13 cellular contexts compared by ENCODE assay signal in genomic region chr3:133964547-133964946, GRCh38.
DNase-seq lines count a peak whose midpoint lies in the region; ATAC-seq and TF ChIP-seq lines count a peak whose summit lies in the region.
"Had no signal": no experiment of that assay in that cellular context is flagged by ENCODE, and none has a peak within 500 bp of the region (broad histone marks: within the 10 kb centered on the region; RNA-seq: fewer than 3 reads in every experiment).

No MANE protein-coding gene starts in this region.

- H3K27me3 ChIP-seq in OCI-LY3 (ENCODE audit: low read depth, low read length) = no peaks in the 10 kb centered on the region

- H3K27ac ChIP-seq in OCI-LY3 (ENCODE audit: low read length) = no peak overlapping the region

- TF ChIP-seq CTCF in GM12873 (IDR thresholded peaks at IDR 0.05; ENCODE audit: insufficient read depth, low read depth, low read length, missing control alignments) = peak; percentile 26
- TF ChIP-seq CTCF in OCI-LY3 (IDR thresholded peaks at IDR 0.05; ENCODE audit: low read depth, low read length) = 0 out of 2 replicates have a peak, but pooled peaks have one; percentile 10
- peak; percentile 26 for TF ChIP-seq CTCF in fibroblast of pulmonary artery (IDR thresholded peaks at IDR 0.05; ENCODE audit: low read length, missing control alignments)

- H2AFZ ChIP-seq in OCI-LY3 (ENCODE audit: low read depth, low read length) = no peak overlapping the region

- H3K36me3 ChIP-seq in OCI-LY3 (replicated peaks; ENCODE audit: low read depth, low read length) = no peaks in the 10 kb centered on the region

- no peak overlapping the region for H3K4me3 ChIP-seq in OCI-LY3 (ENCODE audit: low read length)
- no peak overlapping the region for H3K4me3 ChIP-seq in fibroblast of pulmonary artery (replicated peaks; ENCODE audit: low read depth, low read length)

- H3K4me1 ChIP-seq in OCI-LY3 (ENCODE audit: low read length) = no peaks in the 10 kb centered on the region

- ATAC-seq in HG03097 (IDR thresholded peaks at IDR 0.05; ENCODE audit: low FRiP score, unreplicated experiment) = no peak
- no peak for ATAC-seq in HG03469 (IDR thresholded peaks at IDR 0.05; ENCODE audit: unreplicated experiment)
- ATAC-seq: Panc1, sciatic nerve had no signal

- H3K4me2 ChIP-seq in OCI-LY3 (ENCODE audit: low read length) = no peak overlapping the region

- no peaks in the 10 kb centered on the region for H4K20me1 ChIP-seq in OCI-LY3 (ENCODE audit: insufficient read depth, low read length)

- DNase-seq in A172 (ENCODE audit: low spot score) (peak; percentile 26), fibroblast of pulmonary artery (ENCODE audit: low read depth) (no peak), T-helper 1 cell (no peak)
- DNase-seq in activated CD4-positive, alpha-beta T cell treated with anti-CD3 and anti-CD28 coated beads for 48 hours = no peak
- DNase-seq: activated CD4-positive, alpha-beta T cell treated with anti-CD3 and anti-CD28 coated beads for 1 hour; glutamatergic neuron; midbrain had no signal

- H3K79me2 ChIP-seq in OCI-LY3 (ENCODE audit: low read length) = no peaks in the 10 kb centered on the region

- H3K9ac ChIP-seq in OCI-LY3 (ENCODE audit: low read length) = no peak overlapping the region

- H3K9me3 ChIP-seq in OCI-LY3 (ENCODE audit: insufficient read depth, low read length) = no peaks in the 10 kb centered on the region
